36 cellular contexts compared by ENCODE assay signal in the genomic region with DNA sequence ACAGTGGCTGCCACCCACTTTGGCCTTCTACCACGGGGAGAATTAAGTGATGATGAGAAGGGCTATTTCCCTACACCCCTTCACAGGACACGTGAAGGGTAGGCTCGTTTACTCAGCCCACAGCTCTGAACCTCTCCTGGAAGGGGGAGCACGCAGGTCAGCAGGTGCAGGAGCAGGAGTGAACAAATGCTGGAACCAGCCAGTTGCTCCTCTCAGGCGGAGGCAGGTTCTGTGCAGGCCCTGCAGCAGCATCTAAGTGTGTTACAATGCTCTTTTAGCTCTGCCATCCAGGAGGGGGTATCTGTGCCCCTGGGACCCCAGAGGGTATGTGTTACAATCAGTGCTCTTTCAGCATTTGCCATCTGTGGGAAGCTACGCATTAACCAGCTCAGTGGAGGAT.
"Had no signal": no experiment of that assay in that cellular context is flagged by ENCODE, and none has a peak within 500 bp of the region (broad histone marks: within the 10 kb centered on the region; RNA-seq: fewer than 3 reads in every experiment).

No MANE protein-coding gene starts in this region.

- H3K9me3 Mint-ChIP-seq: activated CD8-positive, alpha-beta T cell treated with anti-CD3 and anti-CD28 coated beads for 36 hours; activated naive CD4-positive, alpha-beta T cell treated with anti-CD3 and anti-CD28 coated beads for 36 hours; activated T-helper 1 cell treated with anti-CD3 and anti-CD28 coated beads, Interleukin-12 subunit alpha, Interleukin-12 subunit beta, Interleukin-2, Interleukin-4 antibody, amounts not matched to agents 30 ng/mL and 10 ng/mL and 1 ng/mL, durations not matched to agents 14 hours and 24 hours and 36 hours; activated T-helper 17 cell treated with anti-CD3 and anti-CD28 coated beads, Interleukin-2, amount 50 U/mL, for 72 hours; T-helper 2 cell treated with Interferon-gamma antibody and Interleukin-4, amounts not matched to agents 5 μg/mL and 100 μg/mL, for 36 hours had no signal

- H3K4me1 Mint-ChIP-seq: activated naive CD8-positive, alpha-beta T cell treated with anti-CD3 and anti-CD28 coated beads for 36 hours; T-cell had no signal

- H3K27ac Mint-ChIP-seq: activated CD4-positive, alpha-beta memory T cell treated with anti-CD3 and anti-CD28 coated beads for 36 hours; activated CD4-positive, alpha-beta T cell treated with anti-CD3 and anti-CD28 coated beads, Interleukin-2, amount 10 ng/mL, durations not matched to agents 24 days and 14 days; activated CD8-positive, alpha-beta T cell treated with anti-CD3 and anti-CD28 coated beads for 36 hours; activated naive CD4-positive, alpha-beta T cell treated with anti-CD3 and anti-CD28 coated beads for 36 hours; activated naive CD8-positive, alpha-beta T cell treated with anti-CD3 and anti-CD28 coated beads for 36 hours; activated T-cell treated with anti-CD3 and anti-CD28 coated beads, Interleukin-2, amount 50 U/mL, for 72 hours; activated T-helper 1 cell treated with anti-CD3 and anti-CD28 coated beads, Interleukin-12 subunit alpha, Interleukin-12 subunit beta, Interleukin-2, Interleukin-4 antibody, amounts not matched to agents 30 ng/mL and 10 ng/mL and 1 ng/mL, durations not matched to agents 14 hours and 24 hours and 36 hours; activated T-helper 17 cell treated with anti-CD3 and anti-CD28 coated beads, Interleukin-2, amount 50 U/mL, for 72 hours; T-cell; T-helper 2 cell treated with Interferon-gamma antibody and Interleukin-4, amounts not matched to agents 5 μg/mL and 100 μg/mL, for 36 hours had no signal

- H3K4me1 ChIP-seq: adrenal gland, body of pancreas, breast epithelium had no signal

- DNase-seq: activated CD4-positive, alpha-beta memory T cell treated with anti-CD3 and anti-CD28 coated beads for 36 hours; activated CD4-positive, alpha-beta T cell treated with anti-CD3 and anti-CD28 coated beads for 4 hours; activated CD4-positive, alpha-beta T cell treated with anti-CD3 and anti-CD28 coated beads, Interleukin-2, amount 10 ng/mL, durations not matched to agents 24 days and 14 days; activated CD4-positive, alpha-beta T cell treated with anti-CD3 and anti-CD28 coated beads, Interleukin-2, amount 50 U/mL, for 1 hour; activated CD4-positive, alpha-beta T cell treated with anti-CD3 and anti-CD28 coated beads, Interleukin-2, amount 50 U/mL, for 4 hours; activated CD4-positive, CD25-positive, alpha-beta regulatory T cell; activated CD8-positive, alpha-beta memory T cell treated with anti-CD3 and anti-CD28 coated beads, Interleukin-2, amount 50 U/mL, for 4 hours; activated CD8-positive, alpha-beta T cell treated with anti-CD3 and anti-CD28 coated beads for 36 hours; activated effector memory CD4-positive, alpha-beta T cell treated with anti-CD3 and anti-CD28 coated beads, Interleukin-2, amount 50 U/mL, for 16 hours; activated gamma-delta T cell treated with Interleukin-2 at 50 U/mL for 16 hours; activated naive CD4-positive, alpha-beta T cell; activated naive CD4-positive, alpha-beta T cell treated with anti-CD3 and anti-CD28 coated beads for 36 hours; activated naive CD4-positive, alpha-beta T cell treated with anti-CD3 and anti-CD28 coated beads, Interleukin-2, amount 50 U/mL, for 16 hours; activated naive CD8-positive, alpha-beta T cell treated with anti-CD3 and anti-CD28 coated beads for 36 hours; activated T-cell treated with anti-CD3 and anti-CD28 coated beads for 4 hours; activated T-cell treated with anti-CD3 and anti-CD28 coated beads, Interleukin-2, amount 50 U/mL, for 1 hour; activated T-cell treated with anti-CD3 and anti-CD28 coated beads, Interleukin-2, amount 50 U/mL, for 4 hours; activated T-cell treated with anti-CD3 and anti-CD28 coated beads, Interleukin-2, amount 50 U/mL, for 72 hours; adrenal gland; amniotic stem cell; aorta; body of pancreas; brain microvascular endothelial cell; central memory CD4-positive, alpha-beta T cell; T-cell; T-helper 2 cell; T-helper 9 cell had no signal

- H3K9me3 ChIP-seq: adrenal gland, body of pancreas, breast epithelium had no signal

- H3K27me3 ChIP-seq: adrenal gland, body of pancreas, brain microvascular endothelial cell, breast epithelium had no signal

- ATAC-seq: activated CD4-positive, CD25-positive, alpha-beta regulatory T cell treated with anti-CD3 and anti-CD28 coated beads, Interleukin-2, amount 50 U/mL, for 24 hours; activated CD8-positive, alpha-beta T cell treated with anti-CD3 and anti-CD28 coated beads for 36 hours; activated naive CD4-positive, alpha-beta T cell treated with anti-CD3 and anti-CD28 coated beads, Interleukin-2, amount 50 U/mL, for 72 hours; activated T-cell treated with anti-CD3 and anti-CD28 coated beads, Interleukin-2, amount 50 U/mL, for 4 hours; activated T-cell treated with anti-CD3 and anti-CD28 coated beads, Interleukin-2, amount 50 U/mL, for 72 hours; activated T-helper 17 cell treated with anti-CD3 and anti-CD28 coated beads, Interleukin-2, amount 50 U/mL, for 72 hours; body of pancreas; T-cell had no signal

- H3K4me3 Mint-ChIP-seq: activated CD4-positive, alpha-beta memory T cell treated with anti-CD3 and anti-CD28 coated beads for 36 hours; activated CD4-positive, alpha-beta T cell treated with anti-CD3 and anti-CD28 coated beads, Interleukin-2, amount 10 ng/mL, durations not matched to agents 24 days and 14 days; activated CD8-positive, alpha-beta T cell treated with anti-CD3 and anti-CD28 coated beads for 36 hours; activated naive CD4-positive, alpha-beta T cell treated with anti-CD3 and anti-CD28 coated beads for 36 hours; activated naive CD8-positive, alpha-beta T cell treated with anti-CD3 and anti-CD28 coated beads for 36 hours; activated T-cell treated with anti-CD3 and anti-CD28 coated beads, Interleukin-2, amount 50 U/mL, for 4 hours; activated T-cell treated with anti-CD3 and anti-CD28 coated beads, Interleukin-2, amount 50 U/mL, for 72 hours; activated T-helper 1 cell treated with anti-CD3 and anti-CD28 coated beads, Interleukin-12 subunit alpha, Interleukin-12 subunit beta, Interleukin-2, Interleukin-4 antibody, amounts not matched to agents 30 ng/mL and 10 ng/mL and 1 ng/mL, durations not matched to agents 14 hours and 24 hours and 36 hours; activated T-helper 17 cell treated with anti-CD3 and anti-CD28 coated beads, Interleukin-2, amount 50 U/mL, for 72 hours; T-cell; T-helper 2 cell treated with Interferon-gamma antibody and Interleukin-4, amounts not matched to agents 5 μg/mL and 100 μg/mL, for 36 hours had no signal

- H3K27ac ChIP-seq: adrenal gland, body of pancreas, brain microvascular endothelial cell, breast epithelium, VCaP had no signal

- H3K4me3 ChIP-seq: adrenal gland, body of pancreas, breast epithelium had no signal

- H3K36me3 ChIP-seq: adrenal gland, brain microvascular endothelial cell, breast epithelium had no signal

- H3K27me3 Mint-ChIP-seq: activated CD4-positive, alpha-beta memory T cell treated with anti-CD3 and anti-CD28 coated beads for 36 hours; activated CD4-positive, alpha-beta T cell treated with anti-CD3 and anti-CD28 coated beads, Interleukin-2, amount 10 ng/mL, durations not matched to agents 24 days and 14 days; activated naive CD8-positive, alpha-beta T cell treated with anti-CD3 and anti-CD28 coated beads for 36 hours; activated T-helper 17 cell treated with anti-CD3 and anti-CD28 coated beads, Interleukin-2, amount 50 U/mL, for 72 hours; T-cell had no signal

- FAIRE-seq: astrocyte, TTC549 had no signal
